In genomic region chr12:62540354-62540753, GRCh38 we compare ENCODE assay signal across 30 cellular contexts.
"Had no signal": no experiment of that assay in that cellular context is flagged by ENCODE, and none has a peak within 500 bp of the region (broad histone marks: within the 10 kb centered on the region; RNA-seq: fewer than 3 reads in every experiment).

No MANE protein-coding gene starts in this region.

- H2AFZ ChIP-seq: neural progenitor cell, parathyroid adenoma had no signal

- ATAC-seq: naive thymus-derived CD4-positive, alpha-beta T cell; natural killer cell; psoas muscle; right cardiac atrium; sciatic nerve; stimulated activated naive B cell treated with anti-CD40 and anti-IgM and Interleukin-4, amounts not matched to agents 10 μg/mL and 1 μg/mL and 100 μg/mL, for 72 hours had no signal

- DNase-seq: naive thymus-derived CD4-positive, alpha-beta T cell; natural killer cell; occipital lobe; posterior cingulate gyrus; psoas muscle; right cardiac atrium; spleen; stimulated activated CD4-positive, alpha-beta T cell treated with anti-CD3 and anti-CD28 coated beads, Interleukin-12 subunit alpha, Interleukin-12 subunit beta, amount 100 ng/mL, for 4 hours; stimulated activated CD4-positive, alpha-beta T cell treated with anti-CD3 and anti-CD28 coated beads, Interleukin-1b, Interleukin-23, amount 100 ng/mL, for 48 hours; stimulated activated CD4-positive, alpha-beta T cell treated with anti-CD3 and anti-CD28 coated beads, Interleukin-4, amount 100 ng/mL, for 1 hour; stimulated activated CD4-positive, alpha-beta T cell treated with anti-CD3 and anti-CD28 coated beads, Interleukin-4, amount 100 ng/mL, for 4 hours; stimulated activated CD8-positive, alpha-beta memory T cell treated with anti-CD3 and anti-CD28 coated beads, Interleukin-4, amount 100 ng/mL, for 48 hours; stimulated activated naive B cell treated with anti-CD40 and anti-IgM and Interleukin-4, amounts not matched to agents 10 μg/mL and 1 μg/mL and 100 μg/mL, for 72 hours; stimulated activated naive CD4-positive, alpha-beta T cell treated with Interleukin-2 at 50 U/mL for 16 hours; stomach; thyroid gland; trophoblast cell; upper lobe of left lung had no signal

- H3K4me1 Mint-ChIP-seq: natural killer cell, neural progenitor cell had no signal

- H3K27ac Mint-ChIP-seq: natural killer cell; nephron; neural progenitor cell; progenitor cell of endocrine pancreas; stimulated activated naive B cell treated with anti-CD40 and anti-IgM and Interleukin-4, amounts not matched to agents 10 μg/mL and 1 μg/mL and 100 μg/mL, for 72 hours; stimulated activated naive CD8-positive, alpha-beta T cell treated with anti-CD3 and anti-CD28 coated beads, Interleukin-15, Interleukin-2, amounts not matched to agents 100 ng/mL and 50 ng/mL, for 24 hours had no signal

- H3K79me2 ChIP-seq: parathyroid adenoma had no signal

- H3K4me3 Mint-ChIP-seq: naive thymus-derived CD4-positive, alpha-beta T cell; natural killer cell; nephron; neural progenitor cell; stimulated activated naive B cell treated with anti-CD40 and anti-IgM and Interleukin-4, amounts not matched to agents 10 μg/mL and 1 μg/mL and 100 μg/mL, for 72 hours; stimulated activated naive CD8-positive, alpha-beta T cell treated with anti-CD3 and anti-CD28 coated beads, Interleukin-15, Interleukin-2, amounts not matched to agents 100 ng/mL and 50 ng/mL, for 24 hours had no signal

- H3K27me3 ChIP-seq: neural progenitor cell, spleen, stomach, thyroid gland, tibial nerve, upper lobe of left lung, vagina had no signal

- FAIRE-seq: urothelium cell line had no signal

- H3K9me3 ChIP-seq: psoas muscle, spleen, stomach, thoracic aorta, thyroid gland, tibial nerve, upper lobe of left lung, vagina had no signal

- H3K9me3 Mint-ChIP-seq: naive thymus-derived CD4-positive, alpha-beta T cell; natural killer cell; nephron; neural progenitor cell; stimulated activated naive B cell treated with anti-CD40 and anti-IgM and Interleukin-4, amounts not matched to agents 10 μg/mL and 1 μg/mL and 100 μg/mL, for 72 hours; stimulated activated naive CD8-positive, alpha-beta T cell treated with anti-CD3 and anti-CD28 coated beads, Interleukin-15, Interleukin-2, amounts not matched to agents 100 ng/mL and 50 ng/mL, for 24 hours had no signal

- H3K27ac ChIP-seq: neural progenitor cell, parathyroid adenoma, psoas muscle, skin epidermis, spleen, stomach, thoracic aorta, thyroid gland, tibial nerve, upper lobe of left lung, vagina had no signal

- H3K36me3 ChIP-seq: thoracic aorta had no signal

- H3K4me1 ChIP-seq: neural progenitor cell, parathyroid adenoma, upper lobe of left lung, vagina had no signal

- H3K4me3 ChIP-seq: neural progenitor cell, psoas muscle, skin epidermis, smooth muscle cell, spleen, stomach, thoracic aorta, thyroid gland, tibial nerve, upper lobe of left lung, vagina had no signal

- H3K9ac ChIP-seq: neural progenitor cell, parathyroid adenoma had no signal

- H3K27me3 Mint-ChIP-seq: naive thymus-derived CD4-positive, alpha-beta T cell; progenitor cell of endocrine pancreas; stimulated activated naive B cell treated with anti-CD40 and anti-IgM and Interleukin-4, amounts not matched to agents 10 μg/mL and 1 μg/mL and 100 μg/mL, for 72 hours; stimulated activated naive CD8-positive, alpha-beta T cell treated with anti-CD3 and anti-CD28 coated beads, Interleukin-15, Interleukin-2, amounts not matched to agents 100 ng/mL and 50 ng/mL, for 24 hours had no signal

- H3K4me2 ChIP-seq: neural progenitor cell, smooth muscle cell had no signal
